Comparison of ENCODE assay signal across 17 cellular contexts in the genomic region with DNA sequence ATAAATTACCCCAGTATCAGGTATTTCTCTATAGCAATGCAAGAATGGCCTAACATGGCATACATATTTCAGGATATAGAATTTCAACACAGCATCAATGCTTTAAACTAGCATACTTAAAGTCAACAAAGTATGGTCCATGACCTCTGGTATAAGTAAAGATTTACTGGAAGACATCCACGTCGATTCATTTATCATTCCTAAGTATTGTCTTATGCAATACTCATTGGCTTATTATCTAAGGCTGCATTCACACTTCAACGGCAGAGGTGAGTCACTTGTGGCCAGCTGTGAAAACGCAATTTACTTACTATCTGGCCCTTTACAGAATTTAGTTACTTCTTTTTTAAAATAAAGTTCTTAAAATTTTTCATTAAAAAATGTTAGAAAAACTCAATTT. TPM values are rescaled to one million over a fixed set of nuclear protein-coding genes. Genes with fewer than 3 reads are reported as not detected.
DNase-seq lines count a peak whose midpoint lies in the region; TF ChIP-seq lines count a peak whose summit lies in the region.
"Had no signal": no experiment of that assay in that cellular context is flagged by ENCODE, and none has a peak within 500 bp of the region (broad histone marks: within the 10 kb centered on the region; RNA-seq: fewer than 3 reads in every experiment).

No MANE protein-coding gene starts in this region.

- no peaks in the 10 kb centered on the region for H3K9me2 ChIP-seq in OCI-LY7 (ENCODE audit: insufficient read depth, low read length)

- H3K23ac ChIP-seq in mesenchymal stem cell (ENCODE audit: low read length in 2 of 2), result no peak overlapping the region

- no peak overlapping the region for H3K14ac ChIP-seq in mesenchymal stem cell (ENCODE audit: low read length in 2 of 2)

- peak overlapping the region; percentile 27 for H3K27ac ChIP-seq in mesenchymal stem cell (ENCODE audit: low read length, poor library complexity, severe bottlenecking)
- H3K27ac ChIP-seq in OCI-LY7 (ENCODE audit: low read depth, low read length, poor library complexity, severe bottlenecking), result no peak overlapping the region
- no peak overlapping the region for H3K27ac ChIP-seq in caudate nucleus (ENCODE audit: low read depth, low read length)
- H3K27ac ChIP-seq: esophagus muscularis mucosa, vagina had no signal

- DNase-seq in EH (ENCODE audit: low read depth) (peak; percentile 35), NB4 (ENCODE audit: low read depth) (peak; percentile 8), dermis blood vessel endothelial cell (peak; percentile 32), mesenchymal stem cell (peak; percentile 47), OCI-LY7 (ENCODE audit: low spot score) (no peak), caudate nucleus (lab: John Stamatoyannopoulos, UW) (no peak), NCI-H2196 (lab: John Stamatoyannopoulos, UW; ENCODE audit: unreplicated experiment) (no peak), GDM1 (lab: John Stamatoyannopoulos, UW) (no peak)
- DNase-seq: activated CD8-positive, alpha-beta memory T cell treated with anti-CD3 and anti-CD28 coated beads for 24 hours; activated gamma-delta T cell; C1 segment of cervical spinal cord; KBM-7; NCI-H1694; NCI-H69; stimulated activated naive CD8-positive, alpha-beta T cell treated with anti-CD3 and anti-CD28 coated beads, Interleukin-15, Interleukin-2, amounts not matched to agents 100 U/mL and 50 U/mL, for 24 hours had no signal

- no peak overlapping the region for H2BK15ac ChIP-seq in mesenchymal stem cell (ENCODE audit: low read depth, poor library complexity, severe bottlenecking)

- intact Hi-C loops in OCI-LY7 (cut with micrococcal nuclease; ENCODE audit: unreplicated experiment), result no loop called here

- H3K79me2 ChIP-seq in OCI-LY7 (ENCODE audit: insufficient read depth, low read depth, low read length), result no peaks in the 10 kb centered on the region

- H3K79me1 ChIP-seq in mesenchymal stem cell (replicated peaks; ENCODE audit: low read length, poor library complexity, severe bottlenecking), result peaks cover 23% of the 10 kb centered on the region

- WGBS in mesenchymal stem cell, result 25% methylated on average over 2 of the region's 4 CpGs

- H2AK5ac ChIP-seq in mesenchymal stem cell (ENCODE audit: low read length, severe bottlenecking), result no peak overlapping the region

- TF ChIP-seq POLR2A in NB4 (IDR thresholded peaks at IDR 0.05; ENCODE audit: extremely low read depth, insufficient read length), result no peak

- H3K9me3 ChIP-seq in mesenchymal stem cell (ENCODE audit: control insufficient read depth, low read length), result no peaks in the 10 kb centered on the region
- no peaks in the 10 kb centered on the region for H3K9me3 ChIP-seq in OCI-LY7 (ENCODE audit: low read length)
- H3K9me3 ChIP-seq: esophagus muscularis mucosa, vagina had no signal

- H3K4me1 ChIP-seq in mesenchymal stem cell (ENCODE audit: control insufficient read depth, insufficient read depth, low read depth, low read length) (peaks cover 3% of the 10 kb centered on the region), OCI-LY7 (ENCODE audit: insufficient read depth, low read length, poor library complexity, severe bottlenecking) (no peaks in the 10 kb centered on the region)
- H3K4me1 ChIP-seq: vagina had no signal

- no peak overlapping the region for H2AFZ ChIP-seq in mesenchymal stem cell (ENCODE audit: low read depth, low read length)
- no peak overlapping the region for H2AFZ ChIP-seq in OCI-LY7 (ENCODE audit: low read length)

- H2BK5ac ChIP-seq in mesenchymal stem cell (ENCODE audit: low read depth, low read length, poor library complexity, severe bottlenecking), result no peak overlapping the region

- no peak overlapping the region for H3K9ac ChIP-seq in mesenchymal stem cell (ENCODE audit: low read length)

- H3K4me3 ChIP-seq in NB4 (ENCODE audit: low read depth, low read length), result no peak overlapping the region
- no peak overlapping the region for H3K4me3 ChIP-seq in mesenchymal stem cell (ENCODE audit: insufficient read depth in 1 of 2, low read depth in 1 of 2, low read length in 2 of 2)
- H3K4me3 ChIP-seq in OCI-LY7 (ENCODE audit: low read depth, low read length, poor library complexity, severe bottlenecking), result no peak overlapping the region
- H3K4me3 ChIP-seq: esophagus muscularis mucosa, vagina had no signal

- no TSS peak for BruUV-seq in OCI-LY7 (replicated peaks; lab: Mats Ljungman, UMichigan)

- TF ChIP-seq CTCF in NB4 (IDR thresholded peaks at IDR 0.05; ENCODE audit: low read depth, low read length) (no peak), OCI-LY7 (conservative IDR thresholded peaks at IDR 0.05; ENCODE audit: low read length) (no peak)

- CTCF ChIA-PET in OCI-LY7 (lab: Charles Lee; ENCODE audit: unreplicated experiment), result no interaction called here

- no peaks in the 10 kb centered on the region for H4K20me1 ChIP-seq in OCI-LY7 (ENCODE audit: insufficient read depth, low read length)

- H2BK120ac ChIP-seq in mesenchymal stem cell (ENCODE audit: low read depth, low read length), result no peak overlapping the region

- no peak overlapping the region for H3K4ac ChIP-seq in mesenchymal stem cell (ENCODE audit: low read depth in 1 of 2, low read length in 2 of 2)

- no peak overlapping the region for H4K8ac ChIP-seq in mesenchymal stem cell (ENCODE audit: low read length)

- H3K27me3 ChIP-seq in mesenchymal stem cell (ENCODE audit: control insufficient read depth in 1 of 2, insufficient read depth in 1 of 2, low read length in 2 of 2), result no peaks in the 10 kb centered on the region
- H3K27me3 ChIP-seq: esophagus muscularis mucosa, vagina had no signal

- no peak overlapping the region for H4K91ac ChIP-seq in mesenchymal stem cell (ENCODE audit: low read length)

- H2BK12ac ChIP-seq in mesenchymal stem cell (ENCODE audit: low read length in 2 of 2), result no peak overlapping the region

- no peak overlapping the region for H3K18ac ChIP-seq in mesenchymal stem cell (ENCODE audit: low read depth in 1 of 2, low read length in 2 of 2)

- no peak overlapping the region for H3K4me2 ChIP-seq in mesenchymal stem cell (ENCODE audit: low read length, poor library complexity, severe bottlenecking)
- no peak overlapping the region for H3K4me2 ChIP-seq in OCI-LY7 (ENCODE audit: low read length)

- POLR2A ChIA-PET in OCI-LY7 (lab: Charles Lee), result no interaction called here

- H3K36me3 ChIP-seq in mesenchymal stem cell (ENCODE audit: control insufficient read depth in 1 of 2, insufficient read depth in 2 of 2, low read depth in 1 of 2, low read length in 2 of 2), result peaks cover 0 to 3% of the 10 kb centered on the region in 2 experiments
- no peaks in the 10 kb centered on the region for H3K36me3 ChIP-seq in OCI-LY7 (ENCODE audit: insufficient read depth, low read length)
- H3K36me3 ChIP-seq: vagina had no signal

RNA-seq across cellular contexts. Expression of a gene that starts 42.6 kb away (rescaled TPM):
- 11.7 and 15.2 TPM in 2 replicates for total RNA-seq in dermis blood vessel endothelial cell
- 19.9 TPM for polyA plus RNA-seq in mesenchymal stem cell (2013, experiment 1 of 2)
- 19.8 TPM for polyA plus RNA-seq in mesenchymal stem cell (2013, experiment 2 of 2)
- total RNA-seq in OCI-LY7 (2014; rRNA removed; shearing (Covaris generic)), result not detected in 2 replicates
- total RNA-seq in OCI-LY7 (2022), result not detected in 2 replicates

Comparison
In these comparisons a context has a peak if more than half of its experiments do, and no peak if none do; other contexts are left out.
1. DNase-seq: peak in EH (single experiment), NB4 (single experiment), dermis blood vessel endothelial cell (single experiment) and mesenchymal stem cell (single experiment); none in OCI-LY7 (single experiment), caudate nucleus (0 of 61), NCI-H2196 (single experiment) and GDM1 (single experiment).
2. RNA of a gene that starts 42.6 kb away (total RNA-seq): 11.7 to 15.2 TPM in dermis blood vessel endothelial cell; not detected in OCI-LY7; every median in the first group is over 10 times any median in the second.